ENCODE assay signal across 15 cellular contexts in the genomic region with DNA sequence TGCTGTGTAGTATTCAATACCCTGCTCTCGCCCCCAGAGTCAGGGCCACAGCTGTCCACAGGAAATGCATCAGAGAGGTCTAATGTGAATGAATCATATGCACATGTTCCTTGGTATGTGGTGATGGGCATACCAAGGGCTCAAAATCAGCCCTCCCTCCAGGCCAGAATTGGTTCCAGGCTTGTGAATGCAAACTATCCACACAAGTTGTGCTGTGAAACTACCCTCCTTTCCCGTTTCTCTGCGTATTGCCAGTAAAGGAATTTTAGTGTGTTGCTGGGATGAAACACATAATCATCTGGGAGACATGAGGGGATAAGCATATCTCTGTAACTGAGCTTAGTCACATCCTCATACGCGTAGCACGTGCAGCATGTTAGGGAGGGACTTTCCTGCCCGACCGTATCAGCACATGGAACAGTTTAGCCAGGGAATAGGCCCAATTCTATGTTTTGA. TPM values are rescaled to one million over a fixed set of nuclear protein-coding genes. Genes with fewer than 3 reads are reported as not detected.
A peak's percentile ranks its signal among the peaks of the same experiment; 100 is the strongest.
DNase-seq lines count a peak whose midpoint lies in the region; ATAC-seq, FAIRE-seq and TF ChIP-seq lines count a peak whose summit lies in the region.
"Had no signal": no experiment of that assay in that cellular context is flagged by ENCODE, and none has a peak within 500 bp of the region (broad histone marks: within the 10 kb centered on the region; RNA-seq: fewer than 3 reads in every experiment).

No MANE protein-coding gene starts in this region.

- H3K4me2 ChIP-seq in DND-41 (ENCODE audit: insufficient read depth, low read length), result no peak overlapping the region
- H3K4me2 ChIP-seq in PC-3 (ENCODE audit: low read length), result no peak overlapping the region
- peak overlapping the region; percentile 34 for H3K4me2 ChIP-seq in endothelial cell of umbilical vein (ENCODE audit: insufficient read depth, low read length)

- H3K79me2 ChIP-seq in DND-41 (ENCODE audit: insufficient read depth, low read length) (no peaks in the 10 kb centered on the region), PC-3 (ENCODE audit: low read length) (no peaks in the 10 kb centered on the region), endothelial cell of umbilical vein (ENCODE audit: control insufficient read depth, insufficient read depth, low read length) (no peaks in the 10 kb centered on the region)

- H3K4me1 ChIP-seq in DND-41 (ENCODE audit: insufficient read depth, low read length) (peaks cover 24% of the 10 kb centered on the region), PC-3 (ENCODE audit: insufficient read depth, low read length) (no peaks in the 10 kb centered on the region), endothelial cell of umbilical vein (ENCODE audit: control insufficient read depth, extremely low read depth, insufficient read depth, low read length) (peaks cover 27% of the 10 kb centered on the region), mesodermal cell (ENCODE audit: control insufficient read depth, insufficient read depth, low read length, poor library complexity, severe bottlenecking) (peaks cover 14% of the 10 kb centered on the region), transverse colon (no peaks in the 10 kb centered on the region)
- H3K4me1 ChIP-seq: thyroid gland had no signal

- BruUV-seq in PC-3 (replicated peaks; lab: Mats Ljungman, UMichigan) (no TSS peak), endothelial cell of umbilical vein (replicated peaks; lab: Mats Ljungman, UMichigan) (no TSS peak)

- FAIRE-seq in endothelial cell of umbilical vein (lab: Jason Lieb, UNC), result peak; percentile 62

- H3F3A ChIP-seq in PC-3 (ENCODE audit: low read length, unreplicated experiment), result no peaks in the 10 kb centered on the region

- H3K9me3 ChIP-seq in DND-41 (ENCODE audit: insufficient read depth, low read length, severe bottlenecking), result peaks cover 11% of the 10 kb centered on the region
- no peaks in the 10 kb centered on the region for H3K9me3 ChIP-seq in PC-3 (ENCODE audit: low read length)
- no peaks in the 10 kb centered on the region for H3K9me3 ChIP-seq in endothelial cell of umbilical vein (replicated peaks; ENCODE audit: control insufficient read depth, insufficient read depth, low read length)
- H3K9me3 ChIP-seq in mesodermal cell (ENCODE audit: control insufficient read depth, low read length), result no peaks in the 10 kb centered on the region
- no peaks in the 10 kb centered on the region for H3K9me3 ChIP-seq in transverse colon
- H3K9me3 ChIP-seq: thyroid gland had no signal

- H3K9ac ChIP-seq in DND-41 (ENCODE audit: low read depth, low read length) (no peak overlapping the region), PC-3 (ENCODE audit: low read length) (no peak overlapping the region), endothelial cell of umbilical vein (replicated peaks; ENCODE audit: extremely low read depth, insufficient read depth, low read length) (peak overlapping the region; percentile 67)

- POLR2A ChIA-PET in PC-3 (lab: Charles Lee; ENCODE audit: unreplicated experiment), result no interaction called here
- POLR2A ChIA-PET in endothelial cell of umbilical vein (lab: Charles Lee), result no interaction called here

- in situ Hi-C loops in transverse colon (cut with MboI; ENCODE audit: low pct_ligation_motif_present in 1 of 4, low pct_unique_long_range_greater_than_20kb in 1 of 4, low sequenced_read_pairs in 3 of 4), result no loop called here

- no peaks in the 10 kb centered on the region for H4K20me1 ChIP-seq in DND-41 (ENCODE audit: insufficient read depth, low read length)
- H4K20me1 ChIP-seq in PC-3 (ENCODE audit: low read length), result no peaks in the 10 kb centered on the region
- H4K20me1 ChIP-seq in endothelial cell of umbilical vein (replicated peaks; ENCODE audit: control insufficient read depth, extremely low read depth, insufficient read depth, low read length), result no peaks in the 10 kb centered on the region

- CTCF ChIA-PET in PC-3 (lab: Charles Lee) (no interaction called here), endothelial cell of umbilical vein (lab: Charles Lee) (interaction anchor here (1.0 to 1.4 kb wide), 3 partner anchors 9 to 116 kb away, joined by 3 to 6 read pairs (median 4); partner anchors contain the start of gene MME)

- peak; percentile 28 for TF ChIP-seq POLR2A in endothelial cell of umbilical vein (IDR thresholded peaks at IDR 0.05; ENCODE audit: low read depth, low read length)
- TF ChIP-seq POLR2A in transverse colon (IDR thresholded peaks at IDR 0.05), result no peak

- dilution Hi-C loops in endothelial cell of umbilical vein (cut with MboI; ENCODE audit: extremely low pct_ligation_motif_present, low sequenced_read_pairs), result no loop called here

- H3K27ac ChIP-seq in DND-41 (ENCODE audit: low read length), result no peak overlapping the region
- no peak overlapping the region for H3K27ac ChIP-seq in PC-3 (ENCODE audit: low read length)
- peak overlapping the region; percentile 93 for H3K27ac ChIP-seq in endothelial cell of umbilical vein (ENCODE audit: insufficient read depth, low read depth, low read length)
- peak overlapping the region; percentile 79 for H3K27ac ChIP-seq in mesodermal cell (ENCODE audit: low read depth, low read length, severe bottlenecking)
- H3K27ac ChIP-seq in transverse colon, result no peak overlapping the region
- H3K27ac ChIP-seq: thyroid gland had no signal

- no peak for TF ChIP-seq CTCF in DND-41 (IDR thresholded peaks at IDR 0.05; ENCODE audit: borderline replicate concordance, extremely low read depth, low read length, poor library complexity, severe bottlenecking)
- no peak for TF ChIP-seq CTCF in PC-3 (conservative IDR thresholded peaks at IDR 0.05; ENCODE audit: low read depth, low read length)
- no peak for TF ChIP-seq CTCF in endothelial cell of umbilical vein (IDR thresholded peaks at IDR 0.05; ENCODE audit: extremely low read depth in 1 of 2, insufficient read depth in 1 of 2, low read depth in 1 of 2, low read length in 2 of 2)
- TF ChIP-seq CTCF in transverse colon (IDR thresholded peaks at IDR 0.05), result no peak

- H2AFZ ChIP-seq in DND-41 (ENCODE audit: low read depth, low read length) (peak overlapping the region; percentile 43; the same call in 1 of the 2 replicates), PC-3 (ENCODE audit: low read length) (no peak overlapping the region), endothelial cell of umbilical vein (ENCODE audit: low read depth, low read length) (peak overlapping the region; percentile 61)

- H3K36me3 ChIP-seq in DND-41 (ENCODE audit: insufficient read depth, low read length), result no peaks in the 10 kb centered on the region
- H3K36me3 ChIP-seq in PC-3 (ENCODE audit: low read depth, low read length), result no peaks in the 10 kb centered on the region
- no peaks in the 10 kb centered on the region for H3K36me3 ChIP-seq in endothelial cell of umbilical vein (ENCODE audit: control insufficient read depth in 2 of 2, extremely low read depth in 1 of 2, insufficient read depth in 2 of 2, low read length in 2 of 2)
- no peaks in the 10 kb centered on the region for H3K36me3 ChIP-seq in mesodermal cell (ENCODE audit: control insufficient read depth, insufficient read depth, low read length)
- H3K36me3 ChIP-seq in transverse colon, result no peaks in the 10 kb centered on the region
- H3K36me3 ChIP-seq: thyroid gland had no signal

- no peak for TF ChIP-seq EP300 in transverse colon (IDR thresholded peaks at IDR 0.05; ENCODE audit: low read depth)

- no peaks in the 10 kb centered on the region for H3K9me1 ChIP-seq in endothelial cell of umbilical vein (replicated peaks; ENCODE audit: control insufficient read depth, extremely low read depth, insufficient read depth, low read length)

- WGBS in mesodermal cell (ENCODE audit: insufficient coverage in 2 of 2), 2 experiments, result 90 to 93% methylated on average over 8 of the region's 8 CpGs
- 73 to 90% methylated on average over 7 to 8 of the region's 8 CpGs for WGBS in transverse colon (ENCODE audit: low coverage in 1 of 2), 2 donors

- H3K9me2 ChIP-seq in PC-3 (replicated peaks; ENCODE audit: low read length), result no peaks in the 10 kb centered on the region

- peak; percentile 48; the same call in 1 of the 3 replicates for ATAC-seq in DND-41 (ENCODE audit: insufficient read depth, low read depth)
- ATAC-seq in PC-3, result peak; percentile 35; the same call in 1 of the 2 replicates
- no peak for ATAC-seq in GM21390 (IDR thresholded peaks at IDR 0.05; ENCODE audit: unreplicated experiment)
- no peak for ATAC-seq in HG03342 (IDR thresholded peaks at IDR 0.05; ENCODE audit: unreplicated experiment)
- ATAC-seq: activated T-cell treated with anti-CD3 and anti-CD28 coated beads, Interleukin-2, amount 50 U/mL, for 4 hours; HCT116; naive thymus-derived CD4-positive, alpha-beta T cell had no signal

- H3K4me3 ChIP-seq in DND-41 (ENCODE audit: low read depth in 1 of 2, low read length in 2 of 2) (no peak overlapping the region), PC-3 (ENCODE audit: low read length) (no peak overlapping the region), endothelial cell of umbilical vein (replicated peaks in 1 of 3; ENCODE audit: insufficient read depth in 1 of 3, low read depth in 1 of 3, low read length in 3 of 3) (no peak overlapping the region), mesodermal cell (ENCODE audit: extremely low read depth, insufficient read depth, low read length, poor library complexity, severe bottlenecking) (no peak overlapping the region), transverse colon (no peak overlapping the region)
- H3K4me3 ChIP-seq: thyroid gland had no signal

- no peaks in the 10 kb centered on the region for H3K27me3 ChIP-seq in DND-41 (ENCODE audit: insufficient read depth, low read length, poor library complexity)
- H3K27me3 ChIP-seq in PC-3 (ENCODE audit: low read length), result no peaks in the 10 kb centered on the region
- H3K27me3 ChIP-seq in endothelial cell of umbilical vein (ENCODE audit: control insufficient read depth in 2 of 2, insufficient read depth in 2 of 2, low read length in 2 of 2), result no peaks in the 10 kb centered on the region
- no peaks in the 10 kb centered on the region for H3K27me3 ChIP-seq in transverse colon
- H3K27me3 ChIP-seq: thyroid gland had no signal

- DNase-seq in DND-41, result no peak
- DNase-seq in PC-3, result peak; percentile 29
- peak; percentile 95 for DNase-seq in endothelial cell of umbilical vein (ENCODE audit: low read depth, low spot score)
- DNase-seq in transverse colon, result no peak
- no peak for DNase-seq in cerebellum (ENCODE audit: low spot score)
- DNase-seq: activated T-cell treated with anti-CD3 and anti-CD28 coated beads, Interleukin-2, amount 50 U/mL, for 4 hours; naive thymus-derived CD4-positive, alpha-beta T cell; NCI-H2171 treated with DMSO at 0.1 percent for 48 hours; stimulated activated CD4-positive, alpha-beta T cell treated with anti-CD3 and anti-CD28 coated beads, Interleukin-2, amount 100 ng/mL, for 48 hours; thyroid gland had no signal

- intact Hi-C loops in PC-3 (cut with micrococcal nuclease), result no loop called here
- intact Hi-C loops in endothelial cell of umbilical vein (cut with micrococcal nuclease), result loop anchor here (1.0 to 5.0 kb wide), 2 partner anchors 8 to 749 kb away; partner anchors contain the start of gene DHX36
- intact Hi-C loops in transverse colon (cut with DNase I; ENCODE audit: low total_unique reads), result no loop called here

RNA-seq across cellular contexts. Expression of gene MME, which starts 9.2 kb away (rescaled TPM):
- total RNA-seq in PC-3 (2014; rRNA removed), result 1.2 and 3.1 TPM in 2 replicates
- total RNA-seq in endothelial cell of umbilical vein, result 8.4 and 10.5 TPM in 2 replicates
- 5.6 and 6.0 TPM in 2 replicates for polyA plus RNA-seq in endothelial cell of umbilical vein
- 6.0 and 6.5 TPM in 2 replicates for polyA plus RNA-seq in endothelial cell of umbilical vein (2011; cell fraction: cytosol; rRNA removed)
- polyA plus RNA-seq in endothelial cell of umbilical vein (2011; cell fraction: nucleus; rRNA removed), result 4.1 and 5.7 TPM in 2 replicates
- 6.3 and 13.5 TPM in 2 replicates for polyA plus RNA-seq in endothelial cell of umbilical vein (2012)
- 15.3 and 17.2 TPM in 2 replicates for polyA minus RNA-seq in endothelial cell of umbilical vein
- not detected for polyA minus RNA-seq in endothelial cell of umbilical vein (2011; cell fraction: cytosol; rRNA and poly(A)+ RNA removed)
- polyA minus RNA-seq in endothelial cell of umbilical vein (2011; cell fraction: nucleus; rRNA and poly(A)+ RNA removed), result 9.5 and 14.7 TPM in 2 replicates
- 39.8 TPM for polyA plus RNA-seq in mesodermal cell (2013, experiment 1 of 2)
- polyA plus RNA-seq in mesodermal cell (2013, experiment 2 of 2), result 43.8 TPM
- 1 to 10 TPM in 1 of 4 donors, under 1 TPM in 2, not detected in 1; 0.82 to 1.1 (median 0.95) TPM for total RNA-seq in transverse colon
- total RNA-seq in cerebellum, result 1.8 TPM
- total RNA-seq: T-helper 1 cell treated with Interleukin-12 subunit alpha and Interleukin-12 subunit beta and Interleukin-4 antibody, amounts not matched to agents 30 ng/mL and 1 ng/mL, for 36 hours had no signal
- polyA plus RNA-seq: naive thymus-derived CD4-positive, alpha-beta T cell had no signal

Comparison
In these comparisons a context has a peak if more than half of its experiments do, and no peak if none do; other contexts are left out.
1. ATAC-seq: peak in DND-41 (single experiment) and PC-3 (single experiment); none in GM21390 (single experiment) and HG03342 (single experiment).
2. DNase-seq: peak in PC-3 (single experiment) and endothelial cell of umbilical vein (single experiment); none in DND-41 (single experiment), transverse colon (single experiment) and cerebellum (single experiment).
3. H3K27ac ChIP-seq: peak in endothelial cell of umbilical vein (single experiment) and mesodermal cell (single experiment); none in DND-41 (single experiment), PC-3 (single experiment) and transverse colon (0 of 4).